ENCODE assay signal across 1 cellular context in genomic region chr21:38289697-38290096, GRCh38.
TF ChIP-seq lines count a peak whose summit lies in the region.

No MANE protein-coding gene starts in this region.

TF ChIP-seq in HepG2, 621 proteins besides CTCF, POLR2A, EP300 and RAD21 (continued from another document):
- no peak for TF ChIP-seq ZNF280D (CRISPR knock-in tag; IDR thresholded peaks at IDR 0.05)
- no peak for TF ChIP-seq STAT5B (CRISPR knock-in tag; IDR thresholded peaks at IDR 0.05)
- TF ChIP-seq ZFP36L1 (CRISPR knock-in tag; IDR thresholded peaks at IDR 0.05), result no peak
- no peak for TF ChIP-seq ZNF678 (CRISPR knock-in tag; IDR thresholded peaks at IDR 0.05)
